24 cellular contexts compared by ENCODE assay signal in the genomic region with DNA sequence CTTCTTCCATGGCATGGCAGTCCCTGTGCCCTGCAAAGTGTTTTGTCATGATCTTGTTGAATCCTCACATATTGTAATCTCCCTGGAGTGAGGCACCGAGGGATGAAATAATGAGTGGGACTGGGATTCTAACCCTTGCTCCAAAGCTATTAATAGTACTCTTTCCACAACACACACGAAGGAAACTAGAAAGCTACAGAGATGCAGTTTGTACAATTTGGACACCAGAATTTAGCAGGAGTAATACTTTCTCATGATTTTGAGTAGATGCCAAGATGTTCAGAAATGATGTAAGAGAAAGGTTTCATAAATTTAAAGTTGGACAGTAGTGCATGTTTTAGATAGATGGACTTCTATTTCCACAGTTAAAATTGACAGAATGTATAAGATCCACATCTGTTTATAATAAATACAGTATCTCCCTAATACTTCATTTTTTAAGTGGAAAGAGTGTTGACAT. TPM values are rescaled to one million over a fixed set of nuclear protein-coding genes. Genes with fewer than 3 reads are reported as not detected.
A peak's percentile ranks its signal among the peaks of the same experiment; 100 is the strongest.
DNase-seq lines count a peak whose midpoint lies in the region; ATAC-seq and TF ChIP-seq lines count a peak whose summit lies in the region.
"Had no signal": no experiment of that assay in that cellular context is flagged by ENCODE, and none has a peak within 500 bp of the region (broad histone marks: within the 10 kb centered on the region; RNA-seq: fewer than 3 reads in every experiment).

No MANE protein-coding gene starts in this region.

- H3K4me1 ChIP-seq in PC-3 (ENCODE audit: insufficient read depth, low read length), result peaks cover 77% of the 10 kb centered on the region
- peaks cover 30% of the 10 kb centered on the region for H3K4me1 ChIP-seq in HAP-1
- H3K4me1 ChIP-seq: ascending aorta, parathyroid adenoma had no signal

- BruUV-seq in PC-3 (replicated peaks; lab: Mats Ljungman, UMichigan), result no TSS peak

- POLR2A ChIA-PET in PC-3 (lab: Charles Lee; ENCODE audit: unreplicated experiment), result interaction anchor here (0.6 kb wide), 1 partner anchor 46 kb away, joined by 3 read pairs; the partner anchor contains the start of gene PRR15

- H3F3A ChIP-seq in PC-3 (ENCODE audit: low read length, unreplicated experiment), result peaks cover 6% of the 10 kb centered on the region

- H3K36me3 ChIP-seq in PC-3 (ENCODE audit: low read depth, low read length) (no peaks in the 10 kb centered on the region), HAP-1 (replicated peaks) (no peaks in the 10 kb centered on the region)
- H3K36me3 ChIP-seq: ascending aorta had no signal

- no peak for ATAC-seq in PC-3
- ATAC-seq: activated CD8-positive, alpha-beta T cell treated with anti-CD3 and anti-CD28 coated beads, Interleukin-2, amount 10 ng/mL, durations not matched to agents 7 days and 5 days; activated T-cell treated with anti-CD3 and anti-CD28 coated beads, Interleukin-2, amount 50 U/mL, for 4 hours; sciatic nerve had no signal

- H3K27ac ChIP-seq in PC-3 (ENCODE audit: low read length), result no peak overlapping the region
- H3K27ac ChIP-seq: ascending aorta, parathyroid adenoma had no signal

- DNase-seq in AG10803 (ENCODE audit: low read depth) (peak; percentile 62), PC-3 (no peak), dedifferentiated amniotic fluid mesenchymal stem cell (ENCODE audit: extremely low spot score) (peak; percentile 34), mesothelial cell of epicardium (ENCODE audit: low spot score in 2 of 2, unreplicated experiment in 2 of 2) (no peak), HAP-1 (ENCODE audit: low spot score in 2 of 2) (no peak), NCI-H2171 (lab: John Stamatoyannopoulos, UW) (no peak)
- DNase-seq in effector CD8-positive, alpha-beta T cell (lab: John Stamatoyannopoulos, UW), result no peak
- DNase-seq in activated CD4-positive, alpha-beta T cell treated with anti-CD3 and anti-CD28 coated beads, Interleukin-2, amount 50 U/mL, for 1 hour, result no peak
- DNase-seq: activated CD4-positive, CD25-positive, alpha-beta regulatory T cell treated with anti-CD3 and anti-CD28 coated beads, Interleukin-2, amount 50 U/mL, for 72 hours; activated CD8-positive, alpha-beta T cell treated with anti-CD3 and anti-CD28 coated beads, Interleukin-2, amount 10 ng/mL, durations not matched to agents 7 days and 5 days; activated T-cell treated with anti-CD3 and anti-CD28 coated beads, Interleukin-2, amount 50 U/mL, for 4 hours; central memory CD4-positive, alpha-beta T cell; KG1; midbrain; MV-4-11; NCI-H1694; NCI-H2171 treated with DMSO at 0.1 percent for 48 hours had no signal

- TF ChIP-seq CTCF in AG10803 (conservative IDR thresholded peaks at IDR 0.05; ENCODE audit: low read length) (no peak), PC-3 (conservative IDR thresholded peaks at IDR 0.05; ENCODE audit: low read depth, low read length) (peak; percentile 27; the same call in 1 of the 2 replicates), mesothelial cell of epicardium (IDR thresholded peaks at IDR 0.05; ENCODE audit: unreplicated experiment) (peak; percentile 2)

- peak overlapping the region; percentile 63 for H2AFZ ChIP-seq in PC-3 (ENCODE audit: low read length)

- no peaks in the 10 kb centered on the region for H3K27me3 Mint-ChIP-seq in mesothelial cell of epicardium (ENCODE audit: low read depth)

- peaks cover 19% of the 10 kb centered on the region for H3K4me1 Mint-ChIP-seq in mesothelial cell of epicardium
- H3K4me1 Mint-ChIP-seq: activated naive CD4-positive, alpha-beta T cell treated with anti-CD3 and anti-CD28 coated beads, Interleukin-2, amount 50 U/mL, for 24 hours had no signal

- CTCF ChIA-PET in PC-3 (lab: Charles Lee), result interaction anchor here (0.6 kb wide), 1 partner anchor 49 kb away, joined by 3 read pairs; no protein-coding TSS in a partner anchor

- H3K9me3 Mint-ChIP-seq in mesothelial cell of epicardium, result peaks cover 14% of the 10 kb centered on the region
- H3K9me3 Mint-ChIP-seq: activated T-cell treated with anti-CD3 and anti-CD28 coated beads, Interleukin-2, amount 50 U/mL, for 4 hours; CD14-positive monocyte; nephron had no signal

- H3K9me2 ChIP-seq in PC-3 (replicated peaks; ENCODE audit: low read length), result no peaks in the 10 kb centered on the region

- intact Hi-C loops in PC-3 (cut with micrococcal nuclease), result no loop called here

- H3K4me3 ChIP-seq in AG10803 (ENCODE audit: low read length), result no peak overlapping the region
- H3K4me3 ChIP-seq in PC-3 (ENCODE audit: low read length), result no peak overlapping the region
- H3K4me3 ChIP-seq in HAP-1, result no peak overlapping the region
- H3K4me3 ChIP-seq: ascending aorta had no signal

- no peaks in the 10 kb centered on the region for H3K9me3 ChIP-seq in PC-3 (ENCODE audit: low read length)
- no peaks in the 10 kb centered on the region for H3K9me3 ChIP-seq in HAP-1
- H3K9me3 ChIP-seq: ascending aorta had no signal

- H4K20me1 ChIP-seq in PC-3 (ENCODE audit: low read length), result no peaks in the 10 kb centered on the region

- no peak overlapping the region for H3K9ac ChIP-seq in PC-3 (ENCODE audit: low read length)
- H3K9ac ChIP-seq: parathyroid adenoma had no signal

- H3K4me3 Mint-ChIP-seq in mesothelial cell of epicardium, result no peak overlapping the region
- H3K4me3 Mint-ChIP-seq: activated CD8-positive, alpha-beta T cell treated with anti-CD3 and anti-CD28 coated beads, Interleukin-2, amount 10 ng/mL, durations not matched to agents 7 days and 5 days; activated naive CD4-positive, alpha-beta T cell treated with anti-CD3 and anti-CD28 coated beads, Interleukin-2, amount 50 U/mL, for 24 hours; activated T-cell treated with anti-CD3 and anti-CD28 coated beads, Interleukin-2, amount 50 U/mL, for 4 hours; CD14-positive monocyte; nephron had no signal

- H3K27me3 ChIP-seq in PC-3 (ENCODE audit: low read length) (no peaks in the 10 kb centered on the region), HAP-1 (ENCODE audit: low read depth) (no peaks in the 10 kb centered on the region)
- H3K27me3 ChIP-seq: ascending aorta had no signal

- in situ Hi-C loops in HAP-1 (cut with MboI; ENCODE audit: low sequenced_read_pairs), result no loop called here

- H3K27ac Mint-ChIP-seq in mesothelial cell of epicardium, result no peak overlapping the region
- H3K27ac Mint-ChIP-seq: activated CD8-positive, alpha-beta T cell treated with anti-CD3 and anti-CD28 coated beads, Interleukin-2, amount 10 ng/mL, durations not matched to agents 7 days and 5 days; activated naive CD4-positive, alpha-beta T cell treated with anti-CD3 and anti-CD28 coated beads, Interleukin-2, amount 50 U/mL, for 24 hours; CD14-positive monocyte had no signal

- peaks cover 2% of the 10 kb centered on the region for H3K36me3 Mint-ChIP-seq in mesothelial cell of epicardium
- H3K36me3 Mint-ChIP-seq: activated naive CD4-positive, alpha-beta T cell treated with anti-CD3 and anti-CD28 coated beads, Interleukin-2, amount 50 U/mL, for 24 hours; CD14-positive monocyte had no signal

- H3K4me2 ChIP-seq in PC-3 (ENCODE audit: low read length), result peak overlapping the region; percentile 66

- no peaks in the 10 kb centered on the region for H3K79me2 ChIP-seq in PC-3 (ENCODE audit: low read length)
- H3K79me2 ChIP-seq: parathyroid adenoma had no signal

RNA-seq across cellular contexts. Expression of gene PRR15, which starts 46.4 kb away (rescaled TPM):
- total RNA-seq in PC-3 (2014; rRNA removed), result 23.4 and 26.6 TPM in 2 replicates
- total RNA-seq in mesothelial cell of epicardium, result 4.9 to 7.2 TPM (median 6.6 TPM) in 3 replicates
- total RNA-seq: activated CD8-positive, alpha-beta T cell treated with anti-CD3 and anti-CD28 coated beads, Interleukin-2, amount 10 ng/mL, durations not matched to agents 7 days and 5 days; ascending aorta; OCI-LY7; sciatic nerve had no signal

Comparison
In these comparisons a context has a peak if more than half of its experiments do, and no peak if none do; other contexts are left out.
1. DNase-seq: peak in AG10803 (single experiment) and dedifferentiated amniotic fluid mesenchymal stem cell (single experiment); none in PC-3 (single experiment), mesothelial cell of epicardium (0 of 2), HAP-1 (0 of 2), NCI-H2171 (single experiment), effector CD8-positive, alpha-beta T cell (single experiment) and activated CD4-positive, alpha-beta T cell treated with anti-CD3 and anti-CD28 coated beads, Interleukin-2, amount 50 U/mL, for 1 hour (single experiment).